In the genomic region with DNA sequence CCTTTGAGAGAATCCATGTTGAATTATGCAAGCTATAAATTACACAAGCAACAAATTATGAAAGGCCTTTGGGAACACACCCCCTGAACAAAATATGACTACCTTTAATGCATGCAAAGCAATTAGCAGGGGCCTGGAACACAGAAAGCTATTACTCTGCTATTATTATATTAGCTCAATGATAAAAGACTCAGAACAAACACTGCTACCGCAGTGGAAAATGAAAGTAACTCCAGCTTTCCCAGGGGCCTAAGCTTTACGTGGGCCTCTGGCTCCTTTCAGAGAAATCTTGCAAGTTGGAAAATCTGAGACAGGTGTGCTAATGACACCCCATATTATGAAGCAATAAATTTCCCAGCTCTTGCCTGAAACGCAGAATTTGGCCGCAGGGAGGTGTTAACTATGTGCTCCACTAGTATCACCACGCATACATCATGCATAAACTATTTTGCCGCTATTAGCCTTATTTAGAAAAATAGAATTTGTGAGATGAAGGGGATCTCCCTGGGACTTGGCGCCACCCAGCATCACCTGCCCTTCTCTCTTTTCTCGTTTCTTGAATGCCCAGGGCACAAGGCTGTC, we compare ENCODE assay signal across 17 cellular contexts.
DNase-seq lines count a peak whose midpoint lies in the region; ATAC-seq and TF ChIP-seq lines count a peak whose summit lies in the region.
"Had no signal": no experiment of that assay in that cellular context is flagged by ENCODE, and none has a peak within 500 bp of the region (broad histone marks: within the 10 kb centered on the region; RNA-seq: fewer than 3 reads in every experiment).

No MANE protein-coding gene starts in this region.

- H3K27me3 Mint-ChIP-seq in HFFc6 (ENCODE audit: insufficient read depth): no peaks in the 10 kb centered on the region; the same call in 1 of the 2 replicates
- H3K27me3 Mint-ChIP-seq: CD4-positive, CD25-positive, alpha-beta regulatory T cell had no signal

- peak overlapping the region; percentile 28; the same call in 1 of the 2 replicates for H3K4me3 Mint-ChIP-seq in HFFc6
- H3K4me3 Mint-ChIP-seq: CD4-positive, CD25-positive, alpha-beta regulatory T cell had no signal

- H3K36me3 Mint-ChIP-seq in HFFc6 (ENCODE audit: low read depth): no peaks in the 10 kb centered on the region
- H3K36me3 Mint-ChIP-seq: CD4-positive, CD25-positive, alpha-beta regulatory T cell had no signal

- DNase-seq in HFFc6 (no peak), NCI-H1436 treated with DMSO at 0.1 percent for 48 hours (lab: John Stamatoyannopoulos, UW) (peak; percentile 10), amniotic epithelial cell (ENCODE audit: low read depth) (peak; percentile 2), left lobe of liver (ENCODE audit: low spot score) (no peak), GM20000 (ENCODE audit: low spot score) (no peak)
- no peak for DNase-seq in central memory CD4-positive, alpha-beta T cell
- DNase-seq: AML-193; CD4-positive, CD25-positive, alpha-beta regulatory T cell; DMS53; GOT3; MG63; NCI-H1092 treated with DMSO at 0.1 percent for 48 hours; NCI-H2081 treated with DMSO at 0.1 percent for 48 hours; NCI-H446; NCI-H82; SJCRH30 had no signal

- ATAC-seq in left lobe of liver (peak; percentile 41), GM19324 (IDR thresholded peaks at IDR 0.05; ENCODE audit: low FRiP score, unreplicated experiment) (no peak)

- H3K9me3 Mint-ChIP-seq in HFFc6: no peaks in the 10 kb centered on the region; the same call in 1 of the 2 replicates

- no peak overlapping the region for H3K27ac Mint-ChIP-seq in HFFc6
- H3K27ac Mint-ChIP-seq: CD4-positive, CD25-positive, alpha-beta regulatory T cell had no signal

- no peak for TF ChIP-seq CTCF in HFFc6 (IDR thresholded peaks at IDR 0.05)
- no peak for TF ChIP-seq CTCF in GM20000 (IDR thresholded peaks at IDR 0.05; ENCODE audit: extremely low read depth, missing control alignments)

- H3K4me1 Mint-ChIP-seq in HFFc6 (ENCODE audit: low read depth): peaks cover 9% of the 10 kb centered on the region; the same call in 1 of the 2 replicates
- H3K4me1 Mint-ChIP-seq: CD4-positive, CD25-positive, alpha-beta regulatory T cell had no signal

Comparison
In these comparisons a context has a peak if more than half of its experiments do, and no peak if none do; other contexts are left out.
1. DNase-seq: peak in NCI-H1436 treated with DMSO at 0.1 percent for 48 hours (single experiment) and amniotic epithelial cell (single experiment); none in HFFc6 (single experiment), left lobe of liver (single experiment), central memory CD4-positive, alpha-beta T cell (single experiment) and GM20000 (single experiment).